In the genomic region with DNA sequence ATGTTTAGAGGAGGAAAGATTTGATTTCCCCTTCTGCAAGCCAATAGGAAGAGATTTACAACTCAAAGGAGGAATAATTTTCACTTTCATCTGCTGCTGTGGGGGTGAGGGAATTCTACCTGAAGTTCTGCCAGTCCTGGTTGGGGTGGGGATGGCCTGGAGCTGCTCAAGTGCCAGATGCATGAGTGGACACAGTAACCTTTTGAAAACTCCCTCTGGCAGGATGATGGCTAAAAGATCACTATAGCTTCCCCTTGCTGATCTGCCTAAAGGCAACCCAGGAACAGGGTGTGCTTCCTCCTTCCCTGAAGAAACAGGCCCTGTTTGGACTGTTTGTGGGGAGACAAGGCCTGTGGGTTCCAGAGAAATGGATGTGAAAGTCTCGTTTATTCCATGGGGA, we compare ENCODE assay signal across 25 cellular contexts.
DNase-seq lines count a peak whose midpoint lies in the region; ATAC-seq and TF ChIP-seq lines count a peak whose summit lies in the region.
"Had no signal": no experiment of that assay in that cellular context is flagged by ENCODE, and none has a peak within 500 bp of the region (broad histone marks: within the 10 kb centered on the region; RNA-seq: fewer than 3 reads in every experiment).

No MANE protein-coding gene starts in this region.

- H3K27me3 ChIP-seq in RWPE2 (ENCODE audit: insufficient read depth, poor library complexity, severe bottlenecking) (no peaks in the 10 kb centered on the region), foreskin keratinocyte (no peaks in the 10 kb centered on the region), thyroid gland (no peaks in the 10 kb centered on the region)
- H3K27me3 ChIP-seq: cardiac muscle cell had no signal

- H3K4me3 ChIP-seq in RWPE2 (ENCODE audit: severe bottlenecking) (no peak overlapping the region), thyroid gland (replicated peaks in 1 of 3) (no peak overlapping the region)
- H3K4me3 ChIP-seq: cardiac muscle cell, thoracic aorta had no signal

- 27 to 60% methylated on average over 1 of the region's 1 CpG for WGBS in thyroid gland, 2 donors

- peaks cover 11% of the 10 kb centered on the region for H3K4me1 ChIP-seq in RWPE2 (ENCODE audit: insufficient read depth, poor library complexity, severe bottlenecking)
- peaks cover 10% of the 10 kb centered on the region for H3K4me1 ChIP-seq in foreskin keratinocyte
- H3K4me1 ChIP-seq in thyroid gland = peaks cover 13 to 14% of the 10 kb centered on the region in 2 donors

- H3K9me3 ChIP-seq in RWPE2 (ENCODE audit: severe bottlenecking) = no peaks in the 10 kb centered on the region
- no peaks in the 10 kb centered on the region for H3K9me3 ChIP-seq in thyroid gland
- H3K9me3 ChIP-seq: thoracic aorta had no signal

- TF ChIP-seq CTCF in RWPE2 (IDR thresholded peaks at IDR 0.05; ENCODE audit: poor library complexity, severe bottlenecking) = no peak
- no peak for TF ChIP-seq CTCF in foreskin keratinocyte (conservative IDR thresholded peaks at IDR 0.05)
- no peak for TF ChIP-seq CTCF in thyroid gland (IDR thresholded peaks at IDR 0.05)

- no peak for DNase-seq in activated naive CD4-positive, alpha-beta T cell treated with anti-CD3 and anti-CD28 coated beads, Interleukin-2, amount 50 U/mL, for 72 hours (ENCODE audit: low spot score in 2 of 2)
- DNase-seq in activated naive CD4-positive, alpha-beta T cell (lab: John Stamatoyannopoulos, UW) = no peak
- DNase-seq in RWPE2 (ENCODE audit: low spot score) (no peak), foreskin keratinocyte (peak in 1 of 2 donors; percentile 66), thyroid gland (peak; percentile 70 to 72), NCI-H526 treated with DMSO at 0.1 percent for 48 hours (lab: John Stamatoyannopoulos, UW) (no peak), NCI-H774 (lab: John Stamatoyannopoulos, UW) (no peak)
- DNase-seq in naive thymus-derived CD8-positive, alpha-beta T cell = no peak
- DNase-seq: activated CD8-positive, alpha-beta memory T cell treated with anti-CD3 and anti-CD28 coated beads, Interleukin-2, amount 10 ng/mL, durations not matched to agents 7 days and 5 days; activated effector memory CD4-positive, alpha-beta T cell treated with anti-CD3 and anti-CD28 coated beads, Interleukin-2, amount 50 U/mL, for 16 hours; amygdala; DMS153; foreskin melanocyte; GOT3; hypothalamus; kidney; NCI-H1092 treated with DMSO at 0.1 percent for 48 hours; NCI-H2029 treated with DMSO at 0.1 percent for 48 hours; stimulated activated CD4-positive, alpha-beta T cell treated with anti-CD3 and anti-CD28 coated beads, Interleukin-15, amount 100 ng/mL, for 24 hours had no signal

- no peaks in the 10 kb centered on the region for H3K27me3 Mint-ChIP-seq in naive thymus-derived CD8-positive, alpha-beta T cell
- H3K27me3 Mint-ChIP-seq: activated CD8-positive, alpha-beta memory T cell treated with anti-CD3 and anti-CD28 coated beads, Interleukin-2, amount 10 ng/mL, durations not matched to agents 7 days and 5 days had no signal

- POLR2A ChIA-PET in naive thymus-derived CD8-positive, alpha-beta T cell (lab: Charles Lee) = no interaction called here

- ATAC-seq in activated naive CD4-positive, alpha-beta T cell treated with anti-CD3 and anti-CD28 coated beads, Interleukin-2, amount 50 U/mL, for 72 hours = no peak
- ATAC-seq in RWPE2 (ENCODE audit: low read depth) (peak; percentile 80), foreskin keratinocyte (peak; percentile 64)
- no peak for ATAC-seq in naive thymus-derived CD8-positive, alpha-beta T cell
- ATAC-seq: activated CD8-positive, alpha-beta memory T cell treated with anti-CD3 and anti-CD28 coated beads, Interleukin-2, amount 10 ng/mL, durations not matched to agents 7 days and 5 days; sciatic nerve had no signal

- peak overlapping the region; percentile 51 to 70 for H3K27ac Mint-ChIP-seq in activated naive CD4-positive, alpha-beta T cell treated with anti-CD3 and anti-CD28 coated beads, Interleukin-2, amount 50 U/mL, for 72 hours
- peak overlapping the region in 2 of 10 donors; percentile 37 to 53 for H3K27ac Mint-ChIP-seq in naive thymus-derived CD8-positive, alpha-beta T cell
- H3K27ac Mint-ChIP-seq: activated CD8-positive, alpha-beta memory T cell treated with anti-CD3 and anti-CD28 coated beads, Interleukin-2, amount 10 ng/mL, durations not matched to agents 7 days and 5 days had no signal

- peaks cover 30 to 49% (median 41%) of the 10 kb centered on the region in 4 donors for H3K4me1 Mint-ChIP-seq in naive thymus-derived CD8-positive, alpha-beta T cell

- intact Hi-C loops in thyroid gland (cut with DNase I) = no loop called here

- H3K36me3 ChIP-seq in RWPE2 (ENCODE audit: low read depth) = peaks cover 13% of the 10 kb centered on the region
- peaks cover 0 to 10% of the 10 kb centered on the region in 2 donors for H3K36me3 ChIP-seq in thyroid gland

- H3K36me3 Mint-ChIP-seq in activated naive CD4-positive, alpha-beta T cell treated with anti-CD3 and anti-CD28 coated beads, Interleukin-2, amount 50 U/mL, for 72 hours = peaks cover 8 to 11% of the 10 kb centered on the region in 2 donors
- H3K36me3 Mint-ChIP-seq in naive thymus-derived CD8-positive, alpha-beta T cell = peaks cover 0 to 33% (median 3%) of the 10 kb centered on the region in 3 donors

- TF ChIP-seq POLR2A in thyroid gland (IDR thresholded peaks at IDR 0.05) = no peak

- H3K9me3 Mint-ChIP-seq in activated naive CD4-positive, alpha-beta T cell treated with anti-CD3 and anti-CD28 coated beads, Interleukin-2, amount 50 U/mL, for 72 hours = no peaks in the 10 kb centered on the region
- no peaks in the 10 kb centered on the region for H3K9me3 Mint-ChIP-seq in naive thymus-derived CD8-positive, alpha-beta T cell

- no peak overlapping the region for H3K4me3 Mint-ChIP-seq in naive thymus-derived CD8-positive, alpha-beta T cell
- H3K4me3 Mint-ChIP-seq: activated CD8-positive, alpha-beta memory T cell treated with anti-CD3 and anti-CD28 coated beads, Interleukin-2, amount 10 ng/mL, durations not matched to agents 7 days and 5 days had no signal

- peak overlapping the region; percentile 26 for H3K27ac ChIP-seq in RWPE2 (ENCODE audit: poor library complexity, severe bottlenecking)
- H3K27ac ChIP-seq in foreskin keratinocyte = no peak overlapping the region
- peak overlapping the region in 1 of 3 donors; percentile 31 for H3K27ac ChIP-seq in thyroid gland
- H3K27ac ChIP-seq: C4-2B, cardiac muscle cell, KMS-11, parathyroid adenoma, thoracic aorta had no signal

Comparison
In these comparisons a context has a peak if more than half of its experiments do, and no peak if none do; other contexts are left out.
1. ATAC-seq: peak in RWPE2 (single experiment) and foreskin keratinocyte (single experiment); none in activated naive CD4-positive, alpha-beta T cell treated with anti-CD3 and anti-CD28 coated beads, Interleukin-2, amount 50 U/mL, for 72 hours (0 of 2) and naive thymus-derived CD8-positive, alpha-beta T cell (0 of 2).
2. DNase-seq: peak in thyroid gland (2 of 2); none in activated naive CD4-positive, alpha-beta T cell treated with anti-CD3 and anti-CD28 coated beads, Interleukin-2, amount 50 U/mL, for 72 hours (0 of 2), activated naive CD4-positive, alpha-beta T cell (0 of 4), RWPE2 (single experiment), NCI-H526 treated with DMSO at 0.1 percent for 48 hours (single experiment), naive thymus-derived CD8-positive, alpha-beta T cell (0 of 10) and NCI-H774 (single experiment).